Comparison of ENCODE assay signal across 9 cellular contexts in the genomic region with DNA sequence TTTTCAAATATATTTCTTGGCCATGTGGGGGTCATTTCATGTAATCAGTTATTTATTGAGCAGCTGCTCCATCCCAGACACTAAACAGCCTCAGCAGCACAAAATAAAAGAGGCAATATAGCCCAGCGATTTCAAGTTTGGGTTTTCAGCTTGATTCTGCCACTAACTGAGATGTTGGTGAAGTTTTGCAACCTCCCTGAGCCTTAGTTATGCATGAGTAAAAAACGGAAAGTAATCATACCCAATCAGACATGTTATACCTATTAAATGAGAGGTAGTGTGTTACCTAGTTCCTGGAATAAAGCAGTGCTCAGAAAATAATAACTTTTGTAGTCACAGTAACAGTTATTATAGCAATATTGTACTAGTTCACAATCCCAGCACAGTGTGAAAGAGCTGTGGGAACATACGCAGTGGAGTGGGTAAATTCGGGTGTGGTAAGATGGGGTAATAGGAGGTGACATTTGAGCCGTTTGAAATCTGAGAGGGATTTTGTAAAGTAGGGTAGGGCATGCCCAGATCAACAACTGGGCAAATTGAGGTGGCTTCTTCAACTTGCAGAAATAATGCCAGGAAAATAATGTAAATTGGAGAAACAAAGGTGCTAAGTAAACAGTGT. TPM values are rescaled to one million over a fixed set of nuclear protein-coding genes. Genes with fewer than 3 reads are reported as not detected.
DNase-seq lines count a peak whose midpoint lies in the region; ATAC-seq and TF ChIP-seq lines count a peak whose summit lies in the region.
"Had no signal": no experiment of that assay in that cellular context is flagged by ENCODE, and none has a peak within 500 bp of the region (broad histone marks: within the 10 kb centered on the region; RNA-seq: fewer than 3 reads in every experiment).

No MANE protein-coding gene starts in this region.

- no peaks in the 10 kb centered on the region for H3K27me3 ChIP-seq in CD8-positive, alpha-beta memory T cell (ENCODE audit: insufficient read depth, low read length, poor library complexity, severe bottlenecking)
- no peaks in the 10 kb centered on the region for H3K27me3 ChIP-seq in Karpas-422 (ENCODE audit: low read length)

- peaks cover 20% of the 10 kb centered on the region for H3K4me1 ChIP-seq in CD8-positive, alpha-beta memory T cell (ENCODE audit: insufficient read depth, low read length)
- peaks cover 22% of the 10 kb centered on the region for H3K4me1 ChIP-seq in Karpas-422 (ENCODE audit: low read length)

- peak overlapping the region; percentile 91 for H3K4me2 ChIP-seq in Karpas-422 (ENCODE audit: low read depth, low read length, poor library complexity, severe bottlenecking)

- no peak for ATAC-seq in naive thymus-derived CD8-positive, alpha-beta T cell
- ATAC-seq in GM19467 (IDR thresholded peaks at IDR 0.05; ENCODE audit: unreplicated experiment) = no peak

- H3K79me2 ChIP-seq in Karpas-422 (ENCODE audit: low read length) = peaks cover 29% of the 10 kb centered on the region

- peak overlapping the region; percentile 94 to 100 (median 98) for H3K27ac Mint-ChIP-seq in CD8-positive, alpha-beta memory T cell
- H3K27ac Mint-ChIP-seq in MCF 10A (ENCODE audit: low read depth, unreplicated experiment) = peak overlapping the region; percentile 71
- peak overlapping the region; percentile 96 to 99 (median 98) for H3K27ac Mint-ChIP-seq in naive thymus-derived CD8-positive, alpha-beta T cell

- peaks cover 9% of the 10 kb centered on the region for H3K36me3 ChIP-seq in CD8-positive, alpha-beta memory T cell (ENCODE audit: insufficient read depth, low read length)
- peaks cover 15% of the 10 kb centered on the region for H3K36me3 ChIP-seq in Karpas-422 (ENCODE audit: insufficient read depth, low read length)

- H3K9me3 ChIP-seq in CD8-positive, alpha-beta memory T cell (ENCODE audit: low read length) = no peaks in the 10 kb centered on the region
- no peaks in the 10 kb centered on the region for H3K9me3 ChIP-seq in Karpas-422 (ENCODE audit: low read length)

- H2AFZ ChIP-seq in Karpas-422 (ENCODE audit: low read length) = no peak overlapping the region

- peak overlapping the region; percentile 91 to 98 (median 96) for H3K4me3 Mint-ChIP-seq in CD8-positive, alpha-beta memory T cell
- peak overlapping the region; percentile 87 for H3K4me3 Mint-ChIP-seq in MCF 10A (ENCODE audit: unreplicated experiment)
- H3K4me3 Mint-ChIP-seq in naive thymus-derived CD8-positive, alpha-beta T cell = peak overlapping the region; percentile 90 to 96 (median 94)

- no TSS peak for BruUV-seq in MCF 10A (replicated peaks; lab: Mats Ljungman, UMichigan)

- POLR2A ChIA-PET in CD8-positive, alpha-beta memory T cell (lab: Charles Lee) = no interaction called here
- POLR2A ChIA-PET in MCF 10A (lab: Yijun Ruan, JAX) = interaction anchor here (1.1 to 2.7 kb wide), 14 partner anchors 11 to 202 kb away, joined by 3 to 24 read pairs (median 4); a partner anchor contains a TSS
- POLR2A ChIA-PET in naive thymus-derived CD8-positive, alpha-beta T cell (lab: Charles Lee) = interaction anchor here (0.6 to 2.0 kb wide), 3 partner anchors 100 to 293 kb away, joined by 3 to 10 read pairs (median 3); a partner anchor contains a TSS

- no peaks in the 10 kb centered on the region for H3K9me2 ChIP-seq in Karpas-422 (replicated peaks; ENCODE audit: insufficient read depth, low read length)

- no peaks in the 10 kb centered on the region for H3K9me3 Mint-ChIP-seq in CD8-positive, alpha-beta memory T cell
- H3K9me3 Mint-ChIP-seq in MCF 10A (ENCODE audit: unreplicated experiment) = no peaks in the 10 kb centered on the region
- H3K9me3 Mint-ChIP-seq in naive thymus-derived CD8-positive, alpha-beta T cell = no peaks in the 10 kb centered on the region

- no peak overlapping the region for H3K4me3 ChIP-seq in CD8-positive, alpha-beta memory T cell (ENCODE audit: low read length)
- H3K4me3 ChIP-seq in Karpas-422 (ENCODE audit: low read length) = peak overlapping the region; percentile 76

- TF ChIP-seq CTCF in MCF 10A (IDR thresholded peaks at IDR 0.05; ENCODE audit: unreplicated experiment) = no peak

- peaks cover 4 to 52% (median 9%) of the 10 kb centered on the region in 3 donors for H3K36me3 Mint-ChIP-seq in CD8-positive, alpha-beta memory T cell
- peaks cover 39% of the 10 kb centered on the region for H3K36me3 Mint-ChIP-seq in MCF 10A (ENCODE audit: insufficient read depth, unreplicated experiment)
- H3K36me3 Mint-ChIP-seq in naive thymus-derived CD8-positive, alpha-beta T cell = peaks cover under 1 to 45% (median 12%) of the 10 kb centered on the region in 3 donors

- no peak overlapping the region for H3K27ac ChIP-seq in CD8-positive, alpha-beta memory T cell (ENCODE audit: low read depth, low read length)
- peak overlapping the region; percentile 67; the same call in 1 of the 2 replicates for H3K27ac ChIP-seq in Karpas-422 (ENCODE audit: low read length)
- no peak overlapping the region for H3K27ac ChIP-seq in substantia nigra (ENCODE audit: low read depth, low read length, poor library complexity, severe bottlenecking)

- CTCF ChIA-PET in CD8-positive, alpha-beta memory T cell (lab: Charles Lee) = interaction anchor here (1.2 to 1.7 kb wide), 3 partner anchors 7 to 206 kb away, joined by 3 read pairs; no protein-coding TSS in a partner anchor
- CTCF ChIA-PET in MCF 10A (lab: Yijun Ruan, JAX) = interaction anchor here (0.9 to 2.3 kb wide), 6 partner anchors 9 to 204 kb away, joined by 3 to 14 read pairs (median 6); no protein-coding TSS in a partner anchor

- no peaks in the 10 kb centered on the region for H3K27me3 Mint-ChIP-seq in CD8-positive, alpha-beta memory T cell
- H3K27me3 Mint-ChIP-seq in MCF 10A (ENCODE audit: insufficient read depth, unreplicated experiment) = no peaks in the 10 kb centered on the region
- H3K27me3 Mint-ChIP-seq in naive thymus-derived CD8-positive, alpha-beta T cell = no peaks in the 10 kb centered on the region

- peak overlapping the region; percentile 83 for H3K9ac ChIP-seq in Karpas-422 (ENCODE audit: low read length)

- no peak for DNase-seq in CD8-positive, alpha-beta memory T cell
- DNase-seq in Karpas-422 (no peak), MCF 10A (ENCODE audit: unreplicated experiment) (peak; percentile 71), OCI-M2 (lab: John Stamatoyannopoulos, UW; ENCODE audit: unreplicated experiment) (no peak), C1 segment of cervical spinal cord (lab: John Stamatoyannopoulos, UW) (no peak), substantia nigra (lab: John Stamatoyannopoulos, UW) (no peak)
- no peak for DNase-seq in naive thymus-derived CD8-positive, alpha-beta T cell
- DNase-seq: activated CD4-positive, alpha-beta T cell treated with anti-CD3 and anti-CD28 coated beads, Interleukin-2, amount 50 U/mL, for 48 hours had no signal

- intact Hi-C loops in MCF 10A (cut with micrococcal nuclease) = loop anchor here (5.0 kb wide), 1 partner anchor 102 kb away; a partner anchor contains a TSS

- H3K4me1 Mint-ChIP-seq in CD8-positive, alpha-beta memory T cell = peaks cover 32 to 53% (median 50%) of the 10 kb centered on the region in 3 donors
- H3K4me1 Mint-ChIP-seq in MCF 10A (ENCODE audit: insufficient read depth, unreplicated experiment) = peaks cover 32% of the 10 kb centered on the region
- H3K4me1 Mint-ChIP-seq in naive thymus-derived CD8-positive, alpha-beta T cell = peaks cover 17 to 50% (median 33%) of the 10 kb centered on the region in 4 donors

- H4K20me1 ChIP-seq in Karpas-422 (ENCODE audit: insufficient read depth, low read depth, low read length) = no peaks in the 10 kb centered on the region

RNA-seq across cellular contexts. Expression of a gene that starts 1.5 kb away (rescaled TPM):
- total RNA-seq in CD8-positive, alpha-beta memory T cell = 10 to 100 TPM; 11.5 to 12.0 TPM
- 7.7 TPM for polyA plus RNA-seq in CD8-positive, alpha-beta memory T cell
- total RNA-seq in Karpas-422 (2014; rRNA removed; shearing (Covaris generic); ENCODE audit: low replicate concordance) = 10.0 and 21.5 TPM in 2 replicates
- total RNA-seq in MCF 10A (2022) = 14.6 and 16.5 TPM in 2 replicates
- total RNA-seq in naive thymus-derived CD8-positive, alpha-beta T cell = 10 to 100 TPM; 28.3 to 29.3 TPM
- polyA plus RNA-seq in naive thymus-derived CD8-positive, alpha-beta T cell = 1 to 10 TPM; 4.7 to 9.0 (median 6.0) TPM
